9 cellular contexts compared by ENCODE assay signal in the genomic region with DNA sequence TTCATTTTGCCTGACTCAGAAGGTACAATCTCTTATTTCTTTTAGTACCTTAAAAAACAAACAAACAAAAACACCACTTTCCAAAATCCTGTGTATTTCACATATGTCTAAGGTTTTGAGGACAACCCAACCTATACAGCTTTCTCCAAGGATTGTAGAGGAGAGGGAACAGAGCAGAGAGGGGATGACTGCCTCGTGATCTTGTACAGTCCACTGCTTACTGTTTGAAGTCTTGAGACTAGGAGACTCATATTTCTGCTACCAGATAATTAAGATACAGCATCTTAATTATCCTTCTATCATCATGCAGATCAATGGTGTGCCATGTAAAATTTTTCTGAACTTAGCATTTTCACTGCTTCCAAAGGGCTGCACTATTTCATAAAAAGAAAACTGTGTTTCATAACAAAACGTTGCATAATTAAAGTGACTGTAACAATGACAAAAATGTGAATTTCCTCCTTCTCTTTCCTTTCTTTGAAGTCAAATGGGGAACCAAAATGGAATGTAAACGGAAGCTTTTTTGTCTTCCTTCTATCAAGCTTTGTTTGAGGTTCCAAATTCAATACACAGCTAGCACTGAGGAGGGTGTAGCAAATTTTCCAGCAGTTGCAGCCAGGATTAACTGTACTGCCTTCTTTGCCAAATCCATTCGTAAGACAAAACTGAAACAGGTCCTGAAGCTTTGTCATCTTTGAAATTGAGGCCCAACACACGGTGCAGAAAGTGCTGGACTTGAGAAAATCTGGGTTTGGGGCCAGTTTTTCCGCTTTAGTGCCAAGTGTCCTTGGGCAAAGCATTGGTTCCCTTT. TPM values are rescaled to one million over a fixed set of nuclear protein-coding genes. Genes with fewer than 3 reads are reported as not detected.
DNase-seq lines count a peak whose midpoint lies in the region; ATAC-seq lines count a peak whose summit lies in the region.
"Had no signal": no experiment of that assay in that cellular context is flagged by ENCODE, and none has a peak within 500 bp of the region (broad histone marks: within the 10 kb centered on the region; RNA-seq: fewer than 3 reads in every experiment).

No MANE protein-coding gene starts in this region.

- H3K9me3 ChIP-seq in naive thymus-derived CD4-positive, alpha-beta T cell (ENCODE audit: control insufficient read depth in 2 of 3, low read length in 3 of 3): no peaks in the 10 kb centered on the region

- CTCF ChIA-PET in naive thymus-derived CD4-positive, alpha-beta T cell (lab: Charles Lee): interaction anchor here (0.8 to 1.2 kb wide), 2 partner anchors 11 to 15 kb away, joined by 3 read pairs; no protein-coding TSS in a partner anchor

- DNase-seq in NOMO-1 treated with dmso at 0.1 percent for 144 hours (lab: John Stamatoyannopoulos, UW; ENCODE audit: unreplicated experiment) (peak; percentile 46), NCI-H510A (lab: John Stamatoyannopoulos, UW) (no peak)
- DNase-seq in naive thymus-derived CD4-positive, alpha-beta T cell: no peak
- DNase-seq in activated T-cell treated with anti-CD3 and anti-CD28 coated beads, Interleukin-2, amount 50 U/mL, for 4 hours: no peak
- no peak for DNase-seq in T-helper 2 cell treated with Interferon-gamma antibody and Interleukin-4, amounts not matched to agents 5 μg/mL and 100 μg/mL, for 36 hours (ENCODE audit: low spot score)
- no peak for DNase-seq in activated T-cell treated with anti-CD3 and anti-CD28 coated beads, Interleukin-2, amount 50 U/mL, for 24 hours
- DNase-seq: activated CD8-positive, alpha-beta memory T cell treated with anti-CD3 and anti-CD28 coated beads, Interleukin-2, amount 50 U/mL, for 4 hours had no signal

- H3K9me3 Mint-ChIP-seq in naive thymus-derived CD4-positive, alpha-beta T cell: peaks cover 0 to 2% (median 0%) of the 10 kb centered on the region in 11 donors
- H3K9me3 Mint-ChIP-seq in activated T-cell treated with anti-CD3 and anti-CD28 coated beads, Interleukin-2, amount 50 U/mL, for 4 hours: no peaks in the 10 kb centered on the region
- H3K9me3 Mint-ChIP-seq in T-helper 2 cell treated with Interferon-gamma antibody and Interleukin-4, amounts not matched to agents 5 μg/mL and 100 μg/mL, for 36 hours: no peaks in the 10 kb centered on the region
- H3K9me3 Mint-ChIP-seq in activated T-cell treated with anti-CD3 and anti-CD28 coated beads, Interleukin-2, amount 50 U/mL, for 24 hours: no peaks in the 10 kb centered on the region

- H3K4me1 ChIP-seq in ACC112 (ENCODE audit: control insufficient read depth, insufficient read depth, low read length, unreplicated experiment): peaks cover 20% of the 10 kb centered on the region
- H3K4me1 ChIP-seq in naive thymus-derived CD4-positive, alpha-beta T cell (ENCODE audit: control insufficient read depth in 2 of 2, insufficient read depth in 2 of 2, low read length in 2 of 2): peaks cover 2 to 22% of the 10 kb centered on the region in 2 donors

- peaks cover 10 to 43% (median 30%) of the 10 kb centered on the region in 7 donors for H3K4me1 Mint-ChIP-seq in naive thymus-derived CD4-positive, alpha-beta T cell
- peaks cover 23% of the 10 kb centered on the region for H3K4me1 Mint-ChIP-seq in activated T-cell treated with anti-CD3 and anti-CD28 coated beads, Interleukin-2, amount 50 U/mL, for 4 hours (ENCODE audit: low read depth)
- H3K4me1 Mint-ChIP-seq in T-helper 2 cell treated with Interferon-gamma antibody and Interleukin-4, amounts not matched to agents 5 μg/mL and 100 μg/mL, for 36 hours (ENCODE audit: low read depth): peaks cover 46% of the 10 kb centered on the region
- peaks cover 21% of the 10 kb centered on the region for H3K4me1 Mint-ChIP-seq in activated T-cell treated with anti-CD3 and anti-CD28 coated beads, Interleukin-2, amount 50 U/mL, for 24 hours (ENCODE audit: low read depth)

- no peaks in the 10 kb centered on the region for H3K36me3 ChIP-seq in ACC112 (ENCODE audit: insufficient read depth, low read length)
- H3K36me3 ChIP-seq in naive thymus-derived CD4-positive, alpha-beta T cell (ENCODE audit: control insufficient read depth in 2 of 3, insufficient read depth in 3 of 3, low read length in 3 of 3): no peaks in the 10 kb centered on the region

- H2AFZ ChIP-seq in ACC112 (ENCODE audit: low read length, unreplicated experiment): peak overlapping the region; percentile 43

- H3K27me3 Mint-ChIP-seq in naive thymus-derived CD4-positive, alpha-beta T cell: peaks cover 7 to 66% (median 12%) of the 10 kb centered on the region in 5 donors
- H3K27me3 Mint-ChIP-seq in activated T-cell treated with anti-CD3 and anti-CD28 coated beads, Interleukin-2, amount 50 U/mL, for 4 hours (ENCODE audit: low read depth): peaks cover 33% of the 10 kb centered on the region
- peaks cover 54% of the 10 kb centered on the region for H3K27me3 Mint-ChIP-seq in T-helper 2 cell treated with Interferon-gamma antibody and Interleukin-4, amounts not matched to agents 5 μg/mL and 100 μg/mL, for 36 hours (ENCODE audit: low read depth)
- peaks cover 58% of the 10 kb centered on the region for H3K27me3 Mint-ChIP-seq in activated T-cell treated with anti-CD3 and anti-CD28 coated beads, Interleukin-2, amount 50 U/mL, for 24 hours

- H3K27me3 ChIP-seq in ACC112 (ENCODE audit: insufficient read depth, low read length): no peaks in the 10 kb centered on the region
- H3K27me3 ChIP-seq in naive thymus-derived CD4-positive, alpha-beta T cell (ENCODE audit: control insufficient read depth in 2 of 2, insufficient read depth in 2 of 2, low read length in 2 of 2): no peaks in the 10 kb centered on the region

- no peak overlapping the region for H3K4me3 Mint-ChIP-seq in naive thymus-derived CD4-positive, alpha-beta T cell
- H3K4me3 Mint-ChIP-seq in activated T-cell treated with anti-CD3 and anti-CD28 coated beads, Interleukin-2, amount 50 U/mL, for 4 hours: no peak overlapping the region
- H3K4me3 Mint-ChIP-seq in T-helper 2 cell treated with Interferon-gamma antibody and Interleukin-4, amounts not matched to agents 5 μg/mL and 100 μg/mL, for 36 hours: no peak overlapping the region
- H3K4me3 Mint-ChIP-seq in activated T-cell treated with anti-CD3 and anti-CD28 coated beads, Interleukin-2, amount 50 U/mL, for 24 hours: no peak overlapping the region

- H3K36me3 Mint-ChIP-seq in naive thymus-derived CD4-positive, alpha-beta T cell: peaks cover 0 to 6% (median 0%) of the 10 kb centered on the region in 5 donors
- H3K36me3 Mint-ChIP-seq in activated T-cell treated with anti-CD3 and anti-CD28 coated beads, Interleukin-2, amount 50 U/mL, for 4 hours (ENCODE audit: insufficient read depth): no peaks in the 10 kb centered on the region
- H3K36me3 Mint-ChIP-seq in T-helper 2 cell treated with Interferon-gamma antibody and Interleukin-4, amounts not matched to agents 5 μg/mL and 100 μg/mL, for 36 hours (ENCODE audit: low read depth): peaks cover 1% of the 10 kb centered on the region
- no peaks in the 10 kb centered on the region for H3K36me3 Mint-ChIP-seq in activated T-cell treated with anti-CD3 and anti-CD28 coated beads, Interleukin-2, amount 50 U/mL, for 24 hours (ENCODE audit: low read depth)

- H3K27ac Mint-ChIP-seq in naive thymus-derived CD4-positive, alpha-beta T cell: no peak overlapping the region
- H3K27ac Mint-ChIP-seq in T-helper 2 cell treated with Interferon-gamma antibody and Interleukin-4, amounts not matched to agents 5 μg/mL and 100 μg/mL, for 36 hours: no peak overlapping the region
- H3K27ac Mint-ChIP-seq in activated T-cell treated with anti-CD3 and anti-CD28 coated beads, Interleukin-2, amount 50 U/mL, for 24 hours: no peak overlapping the region

- H3K4me3 ChIP-seq in ACC112 (ENCODE audit: low read depth, low read length): peak overlapping the region; percentile 38; the same call in 1 of the 2 replicates
- H3K4me3 ChIP-seq in naive thymus-derived CD4-positive, alpha-beta T cell (ENCODE audit: low read length): no peak overlapping the region

- peak overlapping the region; percentile 24; the same call in 1 of the 2 replicates for H3K27ac ChIP-seq in ACC112 (ENCODE audit: low read depth, low read length)
- no peak overlapping the region for H3K27ac ChIP-seq in naive thymus-derived CD4-positive, alpha-beta T cell (ENCODE audit: low read depth, low read length)

- intact Hi-C loops in naive thymus-derived CD4-positive, alpha-beta T cell (cut with micrococcal nuclease): loop anchor here in 1 of 2 donors (10.0 kb wide), 1 partner anchor 333 kb away; a partner anchor contains a TSS

- POLR2A ChIA-PET in naive thymus-derived CD4-positive, alpha-beta T cell (lab: Charles Lee): interaction anchor here (0.7 to 1.3 kb wide), 3 partner anchors 35 to 1918 kb away, joined by 3 to 5 read pairs (median 3); a partner anchor contains a TSS

- peak; percentile 88 for ATAC-seq in esophagus mucosa
- peak; percentile 57 for ATAC-seq in naive thymus-derived CD4-positive, alpha-beta T cell
- ATAC-seq in activated T-cell treated with anti-CD3 and anti-CD28 coated beads, Interleukin-2, amount 50 U/mL, for 4 hours: no peak

- H3K79me2 ChIP-seq in ACC112 (ENCODE audit: control insufficient read depth, insufficient read depth, low read length, unreplicated experiment): no peaks in the 10 kb centered on the region

RNA-seq across cellular contexts. Expression of a gene that starts 34.8 kb away (rescaled TPM):
- total RNA-seq in esophagus mucosa: 10.3 TPM
- 10 to 100 TPM in 3 of 5 experiments, 1 to 10 TPM in 2; 7.6 to 17.8 (median 10.1) TPM for total RNA-seq in naive thymus-derived CD4-positive, alpha-beta T cell
- 10 to 100 TPM; 14.6 to 19.7 TPM for polyA plus RNA-seq in naive thymus-derived CD4-positive, alpha-beta T cell
- total RNA-seq in activated T-cell treated with anti-CD3 and anti-CD28 coated beads, Interleukin-2, amount 50 U/mL, for 4 hours: 1 to 10 TPM; 1.3 to 1.5 (median 1.4) TPM

Comparison
In these comparisons a context has a peak if more than half of its experiments do, and no peak if none do; other contexts are left out.
1. ATAC-seq: peak in esophagus mucosa (single experiment) and naive thymus-derived CD4-positive, alpha-beta T cell (single experiment); none in activated T-cell treated with anti-CD3 and anti-CD28 coated beads, Interleukin-2, amount 50 U/mL, for 4 hours (0 of 2).